ENCODE assay signal across 8 cellular contexts in the genomic region with DNA sequence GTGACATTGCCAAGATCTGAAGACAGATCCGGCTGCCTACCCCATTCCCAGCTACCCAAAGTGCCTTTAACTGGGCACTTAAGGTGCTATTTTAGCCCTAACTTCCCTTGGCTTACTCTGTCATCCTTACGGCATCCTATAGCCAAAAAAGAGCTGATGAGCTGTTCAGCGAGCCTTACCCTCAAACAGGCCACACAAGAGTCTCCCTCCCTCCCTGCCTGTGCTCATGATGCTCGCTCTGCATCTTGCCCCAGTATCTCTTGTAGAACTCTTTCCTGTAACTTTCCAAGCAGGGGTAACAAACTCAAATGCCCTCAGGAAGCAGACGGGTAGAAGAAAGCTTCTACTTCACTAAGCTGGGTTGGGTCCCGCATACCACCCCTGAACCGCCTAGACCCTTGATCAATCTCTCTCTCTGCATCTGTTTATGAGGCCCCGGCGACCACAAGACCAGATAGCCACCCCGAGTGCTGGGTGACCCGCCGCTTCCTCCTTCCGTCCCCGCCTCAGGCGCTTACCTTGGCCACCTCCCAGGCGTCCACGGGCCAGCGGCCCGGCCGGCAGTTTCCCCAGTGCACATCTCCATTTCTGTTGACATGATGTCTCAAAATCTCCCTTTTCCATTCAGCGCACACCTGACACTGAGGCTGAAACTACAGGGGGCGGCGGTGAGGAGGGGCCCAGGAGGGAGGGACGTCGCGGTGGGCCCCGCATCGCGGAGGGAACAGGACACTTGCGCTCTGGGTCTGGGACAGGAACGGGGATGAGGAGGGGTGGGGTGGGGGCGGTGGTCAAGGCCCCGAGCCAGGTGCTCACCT. TPM values are rescaled to one million over a fixed set of nuclear protein-coding genes. Genes with fewer than 3 reads are reported as not detected.
DNase-seq lines count a peak whose midpoint lies in the region; ATAC-seq and TF ChIP-seq lines count a peak whose summit lies in the region.

No MANE protein-coding gene starts in this region.

- peak overlapping the region; percentile 91 for H3K27ac Mint-ChIP-seq in chondrocyte (ENCODE audit: unreplicated experiment)

- H3K9me3 ChIP-seq in HUES64 (ENCODE audit: insufficient read depth, low read depth, low read length) = no peaks in the 10 kb centered on the region
- no peaks in the 10 kb centered on the region for H3K9me3 ChIP-seq in WERI-Rb-1 (ENCODE audit: severe bottlenecking)

- H3K4me3 Mint-ChIP-seq in chondrocyte (ENCODE audit: unreplicated experiment) = peak overlapping the region; percentile 85

- TF ChIP-seq CTCF in WERI-Rb-1 (IDR thresholded peaks at IDR 0.05; ENCODE audit: low read depth, low read length) (no peak), chondrocyte (IDR thresholded peaks at IDR 0.05) (peak; percentile 14)

- H3K27me3 Mint-ChIP-seq in chondrocyte (ENCODE audit: low read depth) = no peaks in the 10 kb centered on the region

- H3K27ac ChIP-seq in HUES64 (ENCODE audit: low read depth, low read length) (peak overlapping the region; percentile 77; the same call in 1 of the 2 replicates), WERI-Rb-1 (peak overlapping the region; percentile 69)

- H3K9me3 Mint-ChIP-seq in chondrocyte (ENCODE audit: low read depth) = peaks cover 2% of the 10 kb centered on the region

- peak overlapping the region; percentile 76 for H3K9ac ChIP-seq in HUES64 (ENCODE audit: low read depth, low read length)

- peak; percentile 23 for ATAC-seq in GM21515 (IDR thresholded peaks at IDR 0.05; ENCODE audit: unreplicated experiment)

- H3K36me3 Mint-ChIP-seq in chondrocyte (ENCODE audit: low read depth) = peaks cover 4% of the 10 kb centered on the region

- peaks cover 30% of the 10 kb centered on the region for H3K4me1 Mint-ChIP-seq in chondrocyte (ENCODE audit: low read depth)

- 5% methylated on average over 33 of the region's 33 CpGs for WGBS in HUES64

- DNase-seq in CMK (ENCODE audit: low read depth) (peak; percentile 82), WERI-Rb-1 (peak; percentile 23), chondrocyte (ENCODE audit: low spot score) (no peak), kidney tubule cell (ENCODE audit: low spot score) (peak; percentile 37), pons (ENCODE audit: low spot score) (no peak)
- DNase-seq in stimulated activated CD4-positive, alpha-beta T cell treated with anti-CD3 and anti-CD28 coated beads, Interleukin-4, amount 100 ng/mL, for 24 hours = peak; percentile 27

- H3K36me3 ChIP-seq in HUES64 (ENCODE audit: insufficient read depth, low read length) (peaks cover 37% of the 10 kb centered on the region), WERI-Rb-1 (peaks cover 19% of the 10 kb centered on the region)

- H3K4me1 ChIP-seq in HUES64 (ENCODE audit: insufficient read depth, low read length) = peaks cover 5% of the 10 kb centered on the region; the same call in 1 of the 2 replicates

- H3K4me3 ChIP-seq in HUES64 (ENCODE audit: low read length) = peak overlapping the region; percentile 84
- H3K4me3 ChIP-seq in WERI-Rb-1 (ENCODE audit: low read depth, low read length) = peak overlapping the region; percentile 51

- H3K27me3 ChIP-seq in HUES64 (ENCODE audit: insufficient read depth, low read length) (no peaks in the 10 kb centered on the region), WERI-Rb-1 (ENCODE audit: insufficient read depth, low read depth, severe bottlenecking) (no peaks in the 10 kb centered on the region)

RNA-seq across cellular contexts. Expression of a gene that starts 0.7 kb away (rescaled TPM):
- 6.1 TPM for polyA plus RNA-seq in HUES64 (2013, experiment 1 of 2)
- polyA plus RNA-seq in HUES64 (2013, experiment 2 of 2) = 8.0 TPM
- total RNA-seq in chondrocyte = 9.5 to 12.1 TPM (median 9.7 TPM) in 3 replicates

RNA-seq across cellular contexts. Expression of a gene that starts 23.5 kb away (rescaled TPM):
- polyA plus RNA-seq in HUES64 (2013, experiment 1 of 2) = not detected
- not detected for polyA plus RNA-seq in HUES64 (2013, experiment 2 of 2)
- not detected in 3 replicates for total RNA-seq in chondrocyte

Comparison
In these comparisons a context has a peak if more than half of its experiments do, and no peak if none do; other contexts are left out.
1. DNase-seq: peak in CMK (single experiment), WERI-Rb-1 (single experiment), kidney tubule cell (single experiment) and stimulated activated CD4-positive, alpha-beta T cell treated with anti-CD3 and anti-CD28 coated beads, Interleukin-4, amount 100 ng/mL, for 24 hours (single experiment); none in chondrocyte (single experiment) and pons (single experiment).